In the genomic region with DNA sequence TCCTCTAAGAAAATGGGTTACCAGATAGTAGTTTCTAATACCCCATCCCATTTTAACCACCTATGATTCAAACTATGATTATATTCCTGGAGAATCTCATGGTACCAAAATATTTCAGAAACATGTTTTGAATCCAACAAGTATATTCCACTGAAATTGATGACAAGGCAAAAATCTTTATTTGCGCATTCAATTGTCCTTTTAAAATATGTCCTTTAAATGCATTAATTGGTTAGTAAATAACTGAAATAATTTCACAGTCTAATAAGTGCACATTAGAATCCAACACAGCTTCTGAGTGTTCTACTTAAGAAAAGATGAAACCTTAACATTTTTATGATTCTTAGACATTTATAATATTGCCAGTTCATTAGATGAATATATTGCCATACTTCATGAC, we compare ENCODE assay signal across 26 cellular contexts.
"Had no signal": no experiment of that assay in that cellular context is flagged by ENCODE, and none has a peak within 500 bp of the region (broad histone marks: within the 10 kb centered on the region; RNA-seq: fewer than 3 reads in every experiment).

No MANE protein-coding gene starts in this region.

- ATAC-seq: effector memory CD8-positive, alpha-beta T cell; esophagus mucosa; gastrocnemius medialis; heart right ventricle; left cardiac atrium; left lung; left ventricle myocardium superior; lower lobe of right lung; mucosa of descending colon had no signal

- H3K27me3 ChIP-seq: colonic mucosa, gastrocnemius medialis had no signal

- H3K9me3 ChIP-seq: colonic mucosa, esophagus squamous epithelium, gastrocnemius medialis, heart right ventricle, left lung, lower lobe of right lung, mucosa of descending colon had no signal

- DNase-seq: colonic mucosa; cortex of kidney; effector CD8-positive, alpha-beta T cell; effector memory CD8-positive, alpha-beta T cell; endodermal cell; erythroblast; esophagus squamous epithelium; foreskin fibroblast; foreskin melanocyte; gastrocnemius medialis; glutamatergic neuron; head of caudate nucleus; heart right ventricle; hippocampal formation; left cardiac atrium; left lung; left ventricle myocardium superior; lower lobe of right lung; mesenchymal stem cell; mucosa of descending colon; naive B cell had no signal

- H3K36me3 ChIP-seq: colonic mucosa, esophagus squamous epithelium, gastrocnemius medialis, heart right ventricle, left lung, lower lobe of right lung had no signal

- H3K4me1 ChIP-seq: colonic mucosa, esophagus squamous epithelium, gastrocnemius medialis, heart right ventricle, left lung, lower lobe of right lung had no signal

- FAIRE-seq: endometrium, islet of Langerhans, keratinocyte had no signal

- H3K27ac ChIP-seq: colonic mucosa, epithelial cell of prostate, esophagus squamous epithelium, gastrocnemius medialis, heart right ventricle, left lung, lower lobe of right lung had no signal

- H3K4me3 ChIP-seq: colonic mucosa, esophagus squamous epithelium, gastrocnemius medialis, heart right ventricle, left lung, lower lobe of right lung, mucosa of descending colon had no signal
